16 cellular contexts compared by ENCODE assay signal in the genomic region with DNA sequence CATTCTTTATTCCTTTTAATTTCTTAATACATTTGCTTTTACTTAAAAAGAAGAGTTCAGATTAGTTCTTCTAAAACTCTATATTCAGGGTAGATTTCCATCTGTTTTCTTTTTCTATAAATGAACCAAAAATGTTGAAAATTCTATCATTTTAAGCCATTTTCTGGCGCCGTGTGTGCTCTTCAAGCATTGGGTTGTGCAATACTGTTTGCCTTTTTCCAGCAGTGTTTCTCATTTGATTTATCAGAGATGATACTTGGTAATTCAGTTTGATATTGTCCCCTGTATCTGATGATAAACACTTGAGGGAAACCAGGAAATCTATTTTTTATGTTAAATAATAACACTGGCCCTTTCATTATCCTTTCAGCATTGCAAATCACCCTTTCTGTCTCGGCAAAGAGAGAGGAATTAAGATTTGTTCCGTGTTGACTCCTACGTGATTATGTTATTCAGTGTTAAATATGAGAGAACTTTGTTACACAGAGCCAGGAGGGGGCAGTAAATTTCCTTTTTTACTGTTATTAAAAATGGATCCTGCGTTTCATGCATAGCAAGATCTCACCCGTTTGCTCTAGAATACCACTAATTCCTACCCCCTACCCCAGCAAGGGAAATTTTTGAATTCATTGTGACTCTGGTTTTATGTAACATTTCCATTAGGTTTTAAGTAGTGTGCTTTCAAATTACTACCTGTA.
DNase-seq lines count a peak whose midpoint lies in the region; ATAC-seq lines count a peak whose summit lies in the region.
"Had no signal": no experiment of that assay in that cellular context is flagged by ENCODE, and none has a peak within 500 bp of the region (broad histone marks: within the 10 kb centered on the region; RNA-seq: fewer than 3 reads in every experiment).

No MANE protein-coding gene starts in this region.

- H3K4me1 ChIP-seq in mesendoderm (ENCODE audit: control insufficient read depth, low read depth, low read length): no peaks in the 10 kb centered on the region
- H3K4me1 ChIP-seq: adrenal gland, prostate gland, vagina had no signal

- H3K9ac ChIP-seq in mesendoderm (ENCODE audit: low read length): no peak overlapping the region

- no peak overlapping the region for H3K27ac Mint-ChIP-seq in activated naive CD4-positive, alpha-beta T cell treated with anti-CD3 and anti-CD28 coated beads for 36 hours
- H3K27ac Mint-ChIP-seq: dendritic cell treated with granulocyte-macrophage colony-stimulating factor and Interleukin-4, amounts not matched to agents 40 ng/mL and 50 ng/mL, for 4 days had no signal

- peak overlapping the region; percentile 24 for H3K27ac ChIP-seq in angular gyrus (ENCODE audit: low read depth, low read length)
- no peak overlapping the region for H3K27ac ChIP-seq in mesendoderm (ENCODE audit: low read depth, low read length)
- H3K27ac ChIP-seq: adrenal gland, prostate gland, vagina had no signal

- H3K56ac ChIP-seq in mesendoderm (ENCODE audit: low read length): no peak overlapping the region

- DNase-seq in COLO829 (ENCODE audit: low spot score): peak; percentile 18
- peak; percentile 79 for DNase-seq in NCI-H1694 treated with DMSO at 0.1 percent for 48 hours (lab: John Stamatoyannopoulos, UW)
- DNase-seq in mesendoderm: peak; percentile 15
- DNase-seq in activated naive CD4-positive, alpha-beta T cell treated with anti-CD3 and anti-CD28 coated beads for 36 hours: no peak
- DNase-seq in NCI-H1048 (lab: John Stamatoyannopoulos, UW): no peak
- DNase-seq: adrenal gland, GOT3, NCI-H1092 treated with DMSO at 0.1 percent for 48 hours, NCI-H774 had no signal

- no peaks in the 10 kb centered on the region for H3K79me1 ChIP-seq in mesendoderm (ENCODE audit: low read length)

- no peak overlapping the region for H3K18ac ChIP-seq in mesendoderm (ENCODE audit: low read length)

- H4K8ac ChIP-seq in mesendoderm (ENCODE audit: low read depth, low read length): no peak overlapping the region

- no peak overlapping the region for H3K4me2 ChIP-seq in mesendoderm (ENCODE audit: low read length)

- H4K5ac ChIP-seq in mesendoderm (ENCODE audit: low read length): no peak overlapping the region

- H3K79me2 ChIP-seq in mesendoderm (ENCODE audit: control insufficient read depth, insufficient read depth, low read length): no peaks in the 10 kb centered on the region

- H3K27me3 Mint-ChIP-seq in activated naive CD4-positive, alpha-beta T cell treated with anti-CD3 and anti-CD28 coated beads for 36 hours (ENCODE audit: low read depth): no peaks in the 10 kb centered on the region
- H3K27me3 Mint-ChIP-seq: dendritic cell treated with granulocyte-macrophage colony-stimulating factor and Interleukin-4, amounts not matched to agents 40 ng/mL and 50 ng/mL, for 4 days had no signal

- ATAC-seq in HG02678 (IDR thresholded peaks at IDR 0.05; ENCODE audit: unreplicated experiment) (no peak), HG02840 (IDR thresholded peaks at IDR 0.05; ENCODE audit: low FRiP score, unreplicated experiment) (no peak)
- ATAC-seq: activated CD4-positive, CD25-positive, alpha-beta regulatory T cell treated with anti-CD3 and anti-CD28 coated beads, Interleukin-2, amount 50 U/mL, for 24 hours had no signal

- no peak overlapping the region for H3K4me3 Mint-ChIP-seq in activated naive CD4-positive, alpha-beta T cell treated with anti-CD3 and anti-CD28 coated beads for 36 hours
- H3K4me3 Mint-ChIP-seq: dendritic cell treated with granulocyte-macrophage colony-stimulating factor and Interleukin-4, amounts not matched to agents 40 ng/mL and 50 ng/mL, for 4 days had no signal

- no peaks in the 10 kb centered on the region for H3K36me3 Mint-ChIP-seq in activated naive CD4-positive, alpha-beta T cell treated with anti-CD3 and anti-CD28 coated beads for 36 hours (ENCODE audit: low read depth)

- no peaks in the 10 kb centered on the region for H3K4me1 Mint-ChIP-seq in activated naive CD4-positive, alpha-beta T cell treated with anti-CD3 and anti-CD28 coated beads for 36 hours (ENCODE audit: low read depth)

- H3K27me3 ChIP-seq in mesendoderm (ENCODE audit: insufficient read depth, low read length, poor library complexity): no peaks in the 10 kb centered on the region
- H3K27me3 ChIP-seq: adrenal gland, vagina had no signal

- intact Hi-C loops in activated naive CD4-positive, alpha-beta T cell treated with anti-CD3 and anti-CD28 coated beads for 36 hours (cut with micrococcal nuclease): no loop called here

- no peak overlapping the region for H2BK5ac ChIP-seq in mesendoderm (ENCODE audit: low read length)

- H2BK120ac ChIP-seq in mesendoderm (ENCODE audit: low read depth, low read length): no peak overlapping the region

- no peak overlapping the region for H3K4ac ChIP-seq in mesendoderm (ENCODE audit: low read depth, low read length)

- H2AK5ac ChIP-seq in mesendoderm (ENCODE audit: low read length): no peak overlapping the region

- no peak overlapping the region for H3K23ac ChIP-seq in mesendoderm (ENCODE audit: low read length)

- H3K9me3 Mint-ChIP-seq in activated naive CD4-positive, alpha-beta T cell treated with anti-CD3 and anti-CD28 coated beads for 36 hours: peaks cover 8% of the 10 kb centered on the region
- H3K9me3 Mint-ChIP-seq: dendritic cell treated with granulocyte-macrophage colony-stimulating factor and Interleukin-4, amounts not matched to agents 40 ng/mL and 50 ng/mL, for 4 days had no signal

- CTCF ChIA-PET in activated naive CD4-positive, alpha-beta T cell treated with anti-CD3 and anti-CD28 coated beads for 36 hours (lab: Charles Lee): no interaction called here

- no peak overlapping the region for H3K4me3 ChIP-seq in mesendoderm (ENCODE audit: low read length)
- H3K4me3 ChIP-seq: adrenal gland, prostate gland, vagina had no signal

- H2BK15ac ChIP-seq in mesendoderm (replicated peaks; ENCODE audit: low read depth): no peak overlapping the region

- no peaks in the 10 kb centered on the region for H3K36me3 ChIP-seq in mesendoderm (ENCODE audit: control insufficient read depth, insufficient read depth, low read length)
- H3K36me3 ChIP-seq: adrenal gland, prostate gland, vagina had no signal

- WGBS in mesendoderm (ENCODE audit: extremely low coverage, insufficient coverage, low lambda C conversion rate): no CpG with 5 or more reads among the region's 7 CpGs

Comparison
In these comparisons a context has a peak if more than half of its experiments do, and no peak if none do; other contexts are left out.
1. DNase-seq: peak in COLO829 (single experiment), NCI-H1694 treated with DMSO at 0.1 percent for 48 hours (single experiment) and mesendoderm (single experiment); none in activated naive CD4-positive, alpha-beta T cell treated with anti-CD3 and anti-CD28 coated beads for 36 hours (single experiment) and NCI-H1048 (single experiment).